Comparison of ENCODE assay signal across 10 cellular contexts in genomic region chr17:4509402-4509801, GRCh38. TPM values are rescaled to one million over a fixed set of nuclear protein-coding genes. Genes with fewer than 3 reads are reported as not detected.
DNase-seq lines count a peak whose midpoint lies in the region; ATAC-seq and TF ChIP-seq lines count a peak whose summit lies in the region.
"Had no signal": no experiment of that assay in that cellular context is flagged by ENCODE, and none has a peak within 500 bp of the region (broad histone marks: within the 10 kb centered on the region; RNA-seq: fewer than 3 reads in every experiment).

No MANE protein-coding gene starts in this region.

- H2AFZ ChIP-seq in OCI-LY7 (ENCODE audit: low read length): no peak overlapping the region

- H3K27ac ChIP-seq in OCI-LY7 (ENCODE audit: low read depth, low read length, poor library complexity, severe bottlenecking) (no peak overlapping the region), esophagus (ENCODE audit: low read depth in 2 of 2, low read length in 1 of 2) (peak overlapping the region; percentile 26 to 45), gastrocnemius medialis (peak overlapping the region in 3 of 4 donors; percentile 57 to 68 (median 61))

- in situ Hi-C loops in gastrocnemius medialis (cut with MboI; ENCODE audit: low sequenced_read_pairs in 4 of 4): no loop called here

- H3K4me1 ChIP-seq in OCI-LY7 (ENCODE audit: insufficient read depth, low read length, poor library complexity, severe bottlenecking) (peaks cover 18% of the 10 kb centered on the region), esophagus (ENCODE audit: control insufficient read depth in 2 of 2, insufficient read depth in 2 of 2, low read length in 1 of 2) (peaks cover 3 to 22% of the 10 kb centered on the region in 2 donors), gastrocnemius medialis (peaks cover 13 to 27% of the 10 kb centered on the region in 2 donors)

- no peaks in the 10 kb centered on the region for H3K36me3 ChIP-seq in OCI-LY7 (ENCODE audit: insufficient read depth, low read length)
- peaks cover 0 to 8% of the 10 kb centered on the region in 2 donors for H3K36me3 ChIP-seq in esophagus (ENCODE audit: control insufficient read depth in 2 of 2, insufficient read depth in 2 of 2, low read length in 1 of 2)
- no peaks in the 10 kb centered on the region for H3K36me3 ChIP-seq in gastrocnemius medialis

- no TSS peak for BruUV-seq in OCI-LY7 (replicated peaks; lab: Mats Ljungman, UMichigan)

- no peaks in the 10 kb centered on the region for H3K27me3 ChIP-seq in esophagus (ENCODE audit: control insufficient read depth in 1 of 2, insufficient read depth in 2 of 2, low read length in 2 of 2)
- H3K27me3 ChIP-seq in gastrocnemius medialis: no peaks in the 10 kb centered on the region

- ATAC-seq in gastrocnemius medialis: no peak

- CTCF ChIA-PET in OCI-LY7 (lab: Charles Lee; ENCODE audit: unreplicated experiment): interaction anchor here (1.1 kb wide), 1 partner anchor 14 kb away, joined by 3 read pairs; no protein-coding TSS in a partner anchor

- TF ChIP-seq POLR2A in gastrocnemius medialis (IDR thresholded peaks at IDR 0.05): no peak

- intact Hi-C loops in OCI-LY7 (cut with micrococcal nuclease; ENCODE audit: unreplicated experiment) (no loop called here), gastrocnemius medialis (cut with DNase I; ENCODE audit: low total_unique reads) (no loop called here)

- H3K9me2 ChIP-seq in OCI-LY7 (ENCODE audit: insufficient read depth, low read length): no peaks in the 10 kb centered on the region

- TF ChIP-seq CTCF in GM12875 (IDR thresholded peaks at IDR 0.05; ENCODE audit: borderline replicate concordance, insufficient read depth, low read depth, low read length) (peak; percentile 14; the same call in 1 of the 2 replicates), OCI-LY7 (conservative IDR thresholded peaks at IDR 0.05; ENCODE audit: low read length) (no peak), gastrocnemius medialis (IDR thresholded peaks at IDR 0.05 in 4 of 5, conservative IDR thresholded peaks at IDR 0.05 in 1 of 5) (no peak)

- H3K4me2 ChIP-seq in OCI-LY7 (ENCODE audit: low read length): no peak overlapping the region

- POLR2A ChIA-PET in OCI-LY7 (lab: Charles Lee): no interaction called here

- H3K9me3 ChIP-seq in OCI-LY7 (ENCODE audit: low read length) (no peaks in the 10 kb centered on the region), esophagus (ENCODE audit: control insufficient read depth in 2 of 2, insufficient read depth in 1 of 2, low read depth in 1 of 2, low read length in 1 of 2) (peaks cover 0 to 3% of the 10 kb centered on the region in 2 donors), gastrocnemius medialis (no peaks in the 10 kb centered on the region)

- H4K20me1 ChIP-seq in OCI-LY7 (ENCODE audit: insufficient read depth, low read length): no peaks in the 10 kb centered on the region

- 55 to 60% methylated on average over 8 of the region's 8 CpGs for WGBS in esophagus, 2 donors

- H3K79me2 ChIP-seq in OCI-LY7 (ENCODE audit: insufficient read depth, low read depth, low read length): no peaks in the 10 kb centered on the region

- DNase-seq in OCI-LY7 (ENCODE audit: low spot score) (peak; percentile 39), gastrocnemius medialis (no peak), NCI-H2081 (lab: John Stamatoyannopoulos, UW) (no peak), NOMO-1 treated with dmso at 0.1 percent for 144 hours (lab: John Stamatoyannopoulos, UW; ENCODE audit: unreplicated experiment) (no peak)
- no peak for DNase-seq in stimulated activated CD8-positive, alpha-beta memory T cell treated with anti-CD3 and anti-CD28 coated beads, Interleukin-4, amount 100 ng/mL, for 48 hours
- DNase-seq in activated effector memory CD4-positive, alpha-beta T cell treated with anti-CD3 and anti-CD28 coated beads, Interleukin-2, amount 50 U/mL, for 16 hours: no peak

- H3K4me3 ChIP-seq in GM12875 (ENCODE audit: low read depth, low read length) (no peak overlapping the region), OCI-LY7 (ENCODE audit: low read depth, low read length, poor library complexity, severe bottlenecking) (no peak overlapping the region), esophagus (ENCODE audit: low read depth in 1 of 2, low read length in 2 of 2) (no peak overlapping the region), gastrocnemius medialis (no peak overlapping the region)

RNA-seq across cellular contexts. Expression of gene SPNS2, which starts 10.7 kb away (rescaled TPM):
- 1.1 and 5.4 TPM in 2 replicates for total RNA-seq in OCI-LY7 (2014; rRNA removed; shearing (Covaris generic))
- total RNA-seq in OCI-LY7 (2022): 1.6 TPM in 2 replicates
- polyA plus RNA-seq in esophagus: 100 to 1,000 TPM in 1 of 2 donors, 10 to 100 TPM in 1; 95.3 to 238 TPM
- total RNA-seq in gastrocnemius medialis: 1 to 10 TPM; 2.7 to 6.2 (median 4.2) TPM

RNA-seq across cellular contexts. Expression of gene MYBBP1A, which starts 45.8 kb away (rescaled TPM):
- 137 and 142 TPM in 2 replicates for total RNA-seq in OCI-LY7 (2014; rRNA removed; shearing (Covaris generic))
- 106 and 131 TPM in 2 replicates for total RNA-seq in OCI-LY7 (2022)
- 10 to 100 TPM; 32.6 to 44.8 TPM for polyA plus RNA-seq in esophagus
- total RNA-seq in gastrocnemius medialis: 10 to 100 TPM; 42.5 to 60.2 (median 48.9) TPM

RNA-seq across cellular contexts. Expression of gene GGT6, which starts 51.0 kb away (rescaled TPM):
- total RNA-seq in OCI-LY7 (2014; rRNA removed; shearing (Covaris generic)): not detected in 2 replicates
- not detected in 2 replicates for total RNA-seq in OCI-LY7 (2022)
- polyA plus RNA-seq in esophagus: 10 to 100 TPM; 49.5 to 72.3 TPM
- under 1 TPM in 1 of 4 donors, not detected in 3; 0.63 TPM for total RNA-seq in gastrocnemius medialis
- total RNA-seq: H1, mononuclear cell had no signal
